1 cellular context compared by ENCODE assay signal in genomic region chr11:12741671-12742216, GRCh38.
TF ChIP-seq lines count a peak whose summit lies in the region.

No MANE protein-coding gene starts in this region.

TF ChIP-seq in GM23338, 12 proteins besides CTCF, POLR2A, EP300 and RAD21 (continued from another document):
- TF ChIP-seq, protein P1, sequence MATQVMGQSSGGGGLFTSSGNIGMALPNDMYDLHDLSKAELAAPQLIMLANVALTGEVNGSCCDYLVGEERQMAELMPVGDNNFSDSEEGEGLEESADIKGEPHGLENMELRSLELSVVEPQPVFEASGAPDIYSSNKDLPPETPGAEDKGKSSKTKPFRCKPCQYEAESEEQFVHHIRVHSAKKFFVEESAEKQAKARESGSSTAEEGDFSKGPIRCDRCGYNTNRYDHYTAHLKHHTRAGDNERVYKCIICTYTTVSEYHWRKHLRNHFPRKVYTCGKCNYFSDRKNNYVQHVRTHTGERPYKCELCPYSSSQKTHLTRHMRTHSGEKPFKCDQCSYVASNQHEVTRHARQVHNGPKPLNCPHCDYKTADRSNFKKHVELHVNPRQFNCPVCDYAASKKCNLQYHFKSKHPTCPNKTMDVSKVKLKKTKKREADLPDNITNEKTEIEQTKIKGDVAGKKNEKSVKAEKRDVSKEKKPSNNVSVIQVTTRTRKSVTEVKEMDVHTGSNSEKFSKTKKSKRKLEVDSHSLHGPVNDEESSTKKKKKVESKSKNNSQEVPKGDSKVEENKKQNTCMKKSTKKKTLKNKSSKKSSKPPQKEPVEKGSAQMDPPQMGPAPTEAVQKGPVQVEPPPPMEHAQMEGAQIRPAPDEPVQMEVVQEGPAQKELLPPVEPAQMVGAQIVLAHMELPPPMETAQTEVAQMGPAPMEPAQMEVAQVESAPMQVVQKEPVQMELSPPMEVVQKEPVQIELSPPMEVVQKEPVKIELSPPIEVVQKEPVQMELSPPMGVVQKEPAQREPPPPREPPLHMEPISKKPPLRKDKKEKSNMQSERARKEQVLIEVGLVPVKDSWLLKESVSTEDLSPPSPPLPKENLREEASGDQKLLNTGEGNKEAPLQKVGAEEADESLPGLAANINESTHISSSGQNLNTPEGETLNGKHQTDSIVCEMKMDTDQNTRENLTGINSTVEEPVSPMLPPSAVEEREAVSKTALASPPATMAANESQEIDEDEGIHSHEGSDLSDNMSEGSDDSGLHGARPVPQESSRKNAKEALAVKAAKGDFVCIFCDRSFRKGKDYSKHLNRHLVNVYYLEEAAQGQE (IDR thresholded peaks at IDR 0.05; ENCODE audit: unreplicated experiment) = no peak
- TF ChIP-seq POLR2AphosphoS5 (IDR thresholded peaks at IDR 0.05; ENCODE audit: low read depth) (no peak), ZNF331 (CRISPR knock-in tag; IDR thresholded peaks at IDR 0.05; ENCODE audit: low read depth) (no peak), ZNF114 (CRISPR knock-in tag; IDR thresholded peaks at IDR 0.05) (no peak), EZH2phosphoT487 (IDR thresholded peaks at IDR 0.05; ENCODE audit: unreplicated experiment) (no peak), NANOG (IDR thresholded peaks at IDR 0.05; ENCODE audit: borderline replicate concordance) (no peak), STAT1 (IDR thresholded peaks at IDR 0.05; ENCODE audit: unreplicated experiment) (no peak)
- TF ChIP-seq, protein P2, sequence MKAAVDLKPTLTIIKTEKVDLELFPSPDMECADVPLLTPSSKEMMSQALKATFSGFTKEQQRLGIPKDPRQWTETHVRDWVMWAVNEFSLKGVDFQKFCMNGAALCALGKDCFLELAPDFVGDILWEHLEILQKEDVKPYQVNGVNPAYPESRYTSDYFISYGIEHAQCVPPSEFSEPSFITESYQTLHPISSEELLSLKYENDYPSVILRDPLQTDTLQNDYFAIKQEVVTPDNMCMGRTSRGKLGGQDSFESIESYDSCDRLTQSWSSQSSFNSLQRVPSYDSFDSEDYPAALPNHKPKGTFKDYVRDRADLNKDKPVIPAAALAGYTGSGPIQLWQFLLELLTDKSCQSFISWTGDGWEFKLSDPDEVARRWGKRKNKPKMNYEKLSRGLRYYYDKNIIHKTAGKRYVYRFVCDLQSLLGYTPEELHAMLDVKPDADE (IDR thresholded peaks at IDR 0.05) = no peak
TF ChIP-seq in GM23338: peak in this region for 0.
